In genomic region chr1:2320760-2321159, GRCh38 we compare ENCODE assay signal across 22 cellular contexts.
DNase-seq lines count a peak whose midpoint lies in the region; ATAC-seq and TF ChIP-seq lines count a peak whose summit lies in the region.
"Had no signal": no experiment of that assay in that cellular context is flagged by ENCODE, and none has a peak within 500 bp of the region (broad histone marks: within the 10 kb centered on the region; RNA-seq: fewer than 3 reads in every experiment).

No MANE protein-coding gene starts in this region.

- H3K4me1 ChIP-seq in Panc1 (ENCODE audit: control insufficient read depth, insufficient read depth, low read length) (peaks cover 14% of the 10 kb centered on the region), esophagus (ENCODE audit: control insufficient read depth in 2 of 2, insufficient read depth in 2 of 2, low read length in 1 of 2) (peaks cover 5 to 13% of the 10 kb centered on the region in 2 donors), testis (peaks cover 51% of the 10 kb centered on the region)

- H3K9ac ChIP-seq in neural cell (ENCODE audit: low read length): peak overlapping the region; percentile 63

- H3K9me2 ChIP-seq in neural cell (ENCODE audit: insufficient read depth, low read length): no peaks in the 10 kb centered on the region

- H3K27me3 Mint-ChIP-seq in stimulated activated naive CD8-positive, alpha-beta T cell treated with anti-CD3 and anti-CD28 coated beads, Interleukin-15, amount 100 ng/mL, for 72 hours: peaks cover 9% of the 10 kb centered on the region
- H3K27me3 Mint-ChIP-seq: CD4-positive, alpha-beta memory T cell had no signal

- intact Hi-C loops in Panc1 (cut with micrococcal nuclease; ENCODE audit: unreplicated experiment): no loop called here
- intact Hi-C loops in testis (cut with DNase I; ENCODE audit: low total_unique reads): no loop called here

- no peaks in the 10 kb centered on the region for H3K9me3 Mint-ChIP-seq in stimulated activated naive CD8-positive, alpha-beta T cell treated with anti-CD3 and anti-CD28 coated beads, Interleukin-15, amount 100 ng/mL, for 72 hours

- 43 to 65% methylated on average over 13 of the region's 13 CpGs for whole genome bisulfite sequencing in esophagus, 2 donors
- WGBS in testis, 2 donors: 75% methylated on average over 12 of the region's 13 CpGs; no CpG with 5 or more reads in 1 of the 2 donors

- peaks cover 54% of the 10 kb centered on the region for H3K4me1 Mint-ChIP-seq in stimulated activated naive CD8-positive, alpha-beta T cell treated with anti-CD3 and anti-CD28 coated beads, Interleukin-15, amount 100 ng/mL, for 72 hours

- in situ Hi-C loops in Panc1 (cut with HindIII; ENCODE audit: low pct_unique_long_range_greater_than_20kb, low sequenced_read_pairs): no loop called here

- H3K27ac ChIP-seq in Panc1 (ENCODE audit: low read length) (no peak overlapping the region), esophagus (ENCODE audit: low read depth in 2 of 2, low read length in 1 of 2) (peak overlapping the region; percentile 0 to 41), neural cell (ENCODE audit: low read length) (peak overlapping the region; percentile 88), testis (peak overlapping the region; percentile 77 to 81)

- no peak for TF ChIP-seq RAD21 in neural cell (conservative IDR thresholded peaks at IDR 0.05)

- H3F3A ChIP-seq in neural cell (ENCODE audit: insufficient read depth, low read length, poor library complexity, severe bottlenecking): peaks cover 5% of the 10 kb centered on the region

- H3K36me3 ChIP-seq in Panc1 (ENCODE audit: control insufficient read depth, insufficient read depth, low read length): no peaks in the 10 kb centered on the region
- H3K36me3 ChIP-seq in esophagus (ENCODE audit: control insufficient read depth in 2 of 2, insufficient read depth in 2 of 2, low read length in 1 of 2): no peaks in the 10 kb centered on the region
- H3K36me3 ChIP-seq in neural cell (ENCODE audit: insufficient read depth, low read length): no peaks in the 10 kb centered on the region
- H3K36me3 ChIP-seq in testis (ENCODE audit: low read depth, missing control alignments): no peaks in the 10 kb centered on the region
- H3K36me3 ChIP-seq: esophagus squamous epithelium, left ventricle myocardium inferior had no signal

- H3K27me3 ChIP-seq in Panc1 (ENCODE audit: control insufficient read depth, insufficient read depth, low read length) (no peaks in the 10 kb centered on the region), esophagus (ENCODE audit: control insufficient read depth in 1 of 2, insufficient read depth in 2 of 2, low read length in 2 of 2) (no peaks in the 10 kb centered on the region), neural cell (ENCODE audit: insufficient read depth, low read depth, low read length) (peaks cover 5% of the 10 kb centered on the region), testis (no peaks in the 10 kb centered on the region)

- TF ChIP-seq POLR2A in testis (IDR thresholded peaks at IDR 0.05): no peak

- TF ChIP-seq CTCF in Panc1 (IDR thresholded peaks at IDR 0.05) (no peak), neural cell (IDR thresholded peaks at IDR 0.05; ENCODE audit: poor library complexity, severe bottlenecking) (no peak), testis (IDR thresholded peaks at IDR 0.05) (no peak)

- no peak for DNase-seq in Panc1 (ENCODE audit: low read depth, low spot score)
- no peak for DNase-seq in testis
- no peak for DNase-seq in stimulated activated naive CD8-positive, alpha-beta T cell treated with anti-CD3 and anti-CD28 coated beads, Interleukin-15, amount 100 ng/mL, for 72 hours
- DNase-seq: activated naive CD8-positive, alpha-beta T cell treated with anti-CD3 and anti-CD28 coated beads, Interleukin-2, amount 10 ng/mL, durations not matched to agents 7 days and 5 days; CD4-positive, alpha-beta memory T cell; DMS153; esophagus squamous epithelium; glutamatergic neuron; HCEC 1CT; KBM-7; MV-4-11; NCI-H187 treated with DMSO at 0.1 percent for 48 hours; NCI-H226; stimulated activated CD4-positive, alpha-beta T cell treated with anti-CD3 and anti-CD28 coated beads, Interleukin-4, amount 100 ng/mL, for 4 hours had no signal

- H4K20me1 ChIP-seq in neural cell (ENCODE audit: insufficient read depth): no peaks in the 10 kb centered on the region

- BruUV-seq in Panc1 (replicated peaks; lab: Mats Ljungman, UMichigan): no TSS peak

- no peak overlapping the region for H3K4me2 ChIP-seq in neural cell (ENCODE audit: low read length)

- no peaks in the 10 kb centered on the region for H3K9me3 ChIP-seq in Panc1 (ENCODE audit: control insufficient read depth, insufficient read depth, low read depth, low read length)
- H3K9me3 ChIP-seq in esophagus (ENCODE audit: control insufficient read depth in 2 of 2, insufficient read depth in 1 of 2, low read depth in 1 of 2, low read length in 1 of 2): peaks cover 0 to 3% of the 10 kb centered on the region in 2 donors
- H3K9me3 ChIP-seq in neural cell (ENCODE audit: low read length): no peaks in the 10 kb centered on the region
- no peaks in the 10 kb centered on the region for H3K9me3 ChIP-seq in testis
- H3K9me3 ChIP-seq: esophagus squamous epithelium, left ventricle myocardium inferior had no signal

- POLR2A ChIA-PET in Panc1 (lab: Charles Lee): no interaction called here

- CTCF ChIA-PET in Panc1 (lab: Charles Lee): no interaction called here

- H3K4me3 Mint-ChIP-seq in stimulated activated naive CD8-positive, alpha-beta T cell treated with anti-CD3 and anti-CD28 coated beads, Interleukin-15, amount 100 ng/mL, for 72 hours: no peak overlapping the region
- H3K4me3 Mint-ChIP-seq: activated naive CD8-positive, alpha-beta T cell treated with anti-CD3 and anti-CD28 coated beads, Interleukin-2, amount 10 ng/mL, durations not matched to agents 7 days and 5 days had no signal

- peak; percentile 15 for ATAC-seq in Panc1
- ATAC-seq in GM19467 (IDR thresholded peaks at IDR 0.05; ENCODE audit: unreplicated experiment): no peak
- ATAC-seq in HG02885 (IDR thresholded peaks at IDR 0.05; ENCODE audit: poor library complexity, unreplicated experiment): no peak
- ATAC-seq in stimulated activated naive CD8-positive, alpha-beta T cell treated with anti-CD3 and anti-CD28 coated beads, Interleukin-15, amount 100 ng/mL, for 72 hours: no peak
- no peak for ATAC-seq in HG03175 (IDR thresholded peaks at IDR 0.05; ENCODE audit: unreplicated experiment)
- ATAC-seq: GM12878, SK-N-SH treated with all-trans-retinoic acid at 6 μM for 48 hours had no signal

- H3K79me2 ChIP-seq in neural cell (replicated peaks; ENCODE audit: insufficient read depth, low read length): no peaks in the 10 kb centered on the region

- H2AFZ ChIP-seq in neural cell (ENCODE audit: low read depth, low read length): no peak overlapping the region

- no peak for TF ChIP-seq EP300 in neural cell (conservative IDR thresholded peaks at IDR 0.05; ENCODE audit: poor library complexity, severe bottlenecking)

- no peak overlapping the region for H3K27ac Mint-ChIP-seq in stimulated activated naive CD8-positive, alpha-beta T cell treated with anti-CD3 and anti-CD28 coated beads, Interleukin-15, amount 100 ng/mL, for 72 hours
- H3K27ac Mint-ChIP-seq: activated naive CD8-positive, alpha-beta T cell treated with anti-CD3 and anti-CD28 coated beads, Interleukin-2, amount 10 ng/mL, durations not matched to agents 7 days and 5 days had no signal

- no peak overlapping the region for H3K4me3 ChIP-seq in Panc1 (ENCODE audit: low read depth in 2 of 2, low read length in 2 of 2)
- H3K4me3 ChIP-seq in esophagus (ENCODE audit: low read depth in 1 of 2, low read length in 2 of 2): no peak overlapping the region
- no peak overlapping the region for H3K4me3 ChIP-seq in neural cell (ENCODE audit: low read length)
- H3K4me3 ChIP-seq in testis: no peak overlapping the region
- H3K4me3 ChIP-seq: esophagus squamous epithelium, GM12878, left ventricle myocardium inferior had no signal

TF ChIP-seq in neural cell, 6 proteins besides CTCF, POLR2A, EP300 and RAD21:
- TF ChIP-seq POLR2AphosphoS5 (IDR thresholded peaks at IDR 0.05) (no peak), REST (IDR thresholded peaks at IDR 0.05; ENCODE audit: borderline replicate concordance) (no peak), SMC3 (conservative IDR thresholded peaks at IDR 0.05; ENCODE audit: poor library complexity) (no peak), EZH2 (IDR thresholded peaks at IDR 0.05; ENCODE audit: borderline replicate concordance, insufficient read depth, low read length, poor library complexity, severe bottlenecking) (no peak), TAF1 (IDR thresholded peaks at IDR 0.05; ENCODE audit: low read depth) (no peak), MXI1 (conservative IDR thresholded peaks at IDR 0.05; ENCODE audit: poor library complexity, severe bottlenecking) (no peak)
